1 cellular context compared by ENCODE assay signal in genomic region chr19:38455031-38455430, GRCh38.
TF ChIP-seq lines count a peak whose summit lies in the region.

No MANE protein-coding gene starts in this region.

TF ChIP-seq in IMR-90, 13 proteins besides CTCF, POLR2A, EP300 and RAD21 (continued from another document):
- TF ChIP-seq USF2 (IDR thresholded peaks at IDR 0.05; ENCODE audit: low read depth, low read length), result no peak
- TF ChIP-seq FOS (IDR thresholded peaks at IDR 0.05; ENCODE audit: low read depth, low read length), result no peak
